Comparison of ENCODE assay signal across 16 cellular contexts in genomic region chr6:71392286-71392685, GRCh38.
"Had no signal": no experiment of that assay in that cellular context is flagged by ENCODE, and none has a peak within 500 bp of the region (broad histone marks: within the 10 kb centered on the region; RNA-seq: fewer than 3 reads in every experiment).

No MANE protein-coding gene starts in this region.

- H3K27me3 Mint-ChIP-seq: activated naive CD4-positive, alpha-beta T cell treated with anti-CD3 and anti-CD28 coated beads, Interleukin-2, amount 50 U/mL, for 24 hours; stimulated activated memory B cell treated with anti-CD40 and anti-IgM and Interleukin-4, amounts not matched to agents 10 μg/mL and 1 μg/mL and 100 μg/mL, for 72 hours had no signal

- H2AFZ ChIP-seq: parathyroid adenoma had no signal

- H3K9me3 Mint-ChIP-seq: activated CD4-positive, alpha-beta memory T cell treated with anti-CD3 and anti-CD28 coated beads for 36 hours; activated naive CD4-positive, alpha-beta T cell treated with anti-CD3 and anti-CD28 coated beads, Interleukin-2, amount 50 U/mL, for 24 hours; stimulated activated memory B cell treated with anti-CD40 and anti-IgM and Interleukin-4, amounts not matched to agents 10 μg/mL and 1 μg/mL and 100 μg/mL, for 72 hours had no signal

- H3K27ac Mint-ChIP-seq: activated CD4-positive, alpha-beta memory T cell treated with anti-CD3 and anti-CD28 coated beads for 36 hours; activated CD8-positive, alpha-beta memory T cell treated with anti-CD3 and anti-CD28 coated beads, Interleukin-2, amount 10 ng/mL, durations not matched to agents 7 days and 5 days; activated naive CD4-positive, alpha-beta T cell treated with anti-CD3 and anti-CD28 coated beads, Interleukin-2, amount 50 U/mL, for 24 hours; naive thymus-derived CD4-positive, alpha-beta T cell; stimulated activated memory B cell treated with anti-CD40 and anti-IgM and Interleukin-4, amounts not matched to agents 10 μg/mL and 1 μg/mL and 100 μg/mL, for 72 hours had no signal

- H3K9me3 ChIP-seq: adrenal gland, tibial nerve had no signal

- H3K4me3 Mint-ChIP-seq: activated CD4-positive, alpha-beta memory T cell treated with anti-CD3 and anti-CD28 coated beads for 36 hours; activated CD8-positive, alpha-beta memory T cell treated with anti-CD3 and anti-CD28 coated beads, Interleukin-2, amount 10 ng/mL, durations not matched to agents 7 days and 5 days; activated naive CD4-positive, alpha-beta T cell treated with anti-CD3 and anti-CD28 coated beads, Interleukin-2, amount 50 U/mL, for 24 hours; naive thymus-derived CD4-positive, alpha-beta T cell; stimulated activated memory B cell treated with anti-CD40 and anti-IgM and Interleukin-4, amounts not matched to agents 10 μg/mL and 1 μg/mL and 100 μg/mL, for 72 hours had no signal

- H3K36me3 Mint-ChIP-seq: activated CD4-positive, alpha-beta memory T cell treated with anti-CD3 and anti-CD28 coated beads for 36 hours; activated CD8-positive, alpha-beta memory T cell treated with anti-CD3 and anti-CD28 coated beads, Interleukin-2, amount 10 ng/mL, durations not matched to agents 7 days and 5 days; activated naive CD4-positive, alpha-beta T cell treated with anti-CD3 and anti-CD28 coated beads, Interleukin-2, amount 50 U/mL, for 24 hours; naive thymus-derived CD4-positive, alpha-beta T cell; stimulated activated memory B cell treated with anti-CD40 and anti-IgM and Interleukin-4, amounts not matched to agents 10 μg/mL and 1 μg/mL and 100 μg/mL, for 72 hours had no signal

- H3K9ac ChIP-seq: parathyroid adenoma had no signal

- H3K36me3 ChIP-seq: adrenal gland, tibial nerve had no signal

- H3K4me3 ChIP-seq: adrenal gland, tibial nerve had no signal

- ATAC-seq: activated CD8-positive, alpha-beta memory T cell treated with anti-CD3 and anti-CD28 coated beads, Interleukin-2, amount 10 ng/mL, durations not matched to agents 7 days and 5 days; naive thymus-derived CD4-positive, alpha-beta T cell; SK-N-SH treated with all-trans-retinoic acid at 6 μM for 48 hours; stimulated activated memory B cell treated with anti-CD40 and anti-IgM and Interleukin-4, amounts not matched to agents 10 μg/mL and 1 μg/mL and 100 μg/mL, for 72 hours had no signal

- H3K27me3 ChIP-seq: adrenal gland, tibial nerve had no signal

- DNase-seq: activated CD4-positive, alpha-beta memory T cell treated with anti-CD3 and anti-CD28 coated beads for 36 hours; activated CD8-positive, alpha-beta memory T cell treated with anti-CD3 and anti-CD28 coated beads, Interleukin-2, amount 10 ng/mL, durations not matched to agents 7 days and 5 days; activated effector memory CD4-positive, alpha-beta T cell treated with Interleukin-2 at 50 U/mL for 16 hours; activated T-cell treated with anti-CD3 and anti-CD28 coated beads, Interleukin-2, amount 50 U/mL, for 1 hour; adrenal gland; caudate nucleus; hypothalamus; naive thymus-derived CD4-positive, alpha-beta T cell; stimulated activated CD4-positive, alpha-beta T cell treated with anti-CD3 and anti-CD28 coated beads, Interleukin-2, amount 100 ng/mL, for 48 hours; T-helper 1 cell; T1000 had no signal

- H3K4me1 Mint-ChIP-seq: activated naive CD4-positive, alpha-beta T cell treated with anti-CD3 and anti-CD28 coated beads, Interleukin-2, amount 50 U/mL, for 24 hours; naive thymus-derived CD4-positive, alpha-beta T cell had no signal

- H3K79me2 ChIP-seq: parathyroid adenoma had no signal
